9 cellular contexts compared by ENCODE assay signal in genomic region chr19:660793-661426, GRCh38. TPM values are rescaled to one million over a fixed set of nuclear protein-coding genes. Genes with fewer than 3 reads are reported as not detected.
DNase-seq lines count a peak whose midpoint lies in the region; ATAC-seq, FAIRE-seq and TF ChIP-seq lines count a peak whose summit lies in the region.
"Had no signal": no experiment of that assay in that cellular context is flagged by ENCODE, and none has a peak within 500 bp of the region (broad histone marks: within the 10 kb centered on the region; RNA-seq: fewer than 3 reads in every experiment).

No MANE protein-coding gene starts in this region.

- intact Hi-C loops in pancreas (cut with DNase I) = loop anchor here in 1 of 3 donors (10.0 kb wide), 1 partner anchor 74 kb away; no protein-coding TSS in a partner anchor

- peak overlapping the region; percentile 78 to 99; a peak in 3 of 4 replicates for H3K4me3 ChIP-seq in DND-41 (ENCODE audit: low read depth in 1 of 2, low read length in 2 of 2)
- peak overlapping the region; percentile 98 for H3K4me3 ChIP-seq in esophagus (ENCODE audit: low read depth in 1 of 2, low read length in 2 of 2)
- H3K4me3 ChIP-seq in pancreas = peak overlapping the region in 3 of 4 donors; percentile 97 to 100 (median 99)

- TF ChIP-seq CTCF in DND-41 (IDR thresholded peaks at IDR 0.05; ENCODE audit: borderline replicate concordance, extremely low read depth, low read length, poor library complexity, severe bottlenecking) = no peak
- TF ChIP-seq CTCF in pancreas (IDR thresholded peaks at IDR 0.05) = no peak

- H4K20me1 ChIP-seq in DND-41 (ENCODE audit: insufficient read depth, low read length) = peaks cover 68% of the 10 kb centered on the region

- H2AFZ ChIP-seq in DND-41 (ENCODE audit: low read depth, low read length) = no peak overlapping the region

- H3K27me3 ChIP-seq in DND-41 (ENCODE audit: insufficient read depth, low read length, poor library complexity) (no peaks in the 10 kb centered on the region), esophagus (ENCODE audit: control insufficient read depth in 1 of 2, insufficient read depth in 2 of 2, low read length in 2 of 2) (no peaks in the 10 kb centered on the region), pancreas (no peaks in the 10 kb centered on the region)

- H3K4me1 ChIP-seq in DND-41 (ENCODE audit: insufficient read depth, low read length) (peaks cover 58% of the 10 kb centered on the region), esophagus (ENCODE audit: control insufficient read depth in 2 of 2, insufficient read depth in 2 of 2, low read length in 1 of 2) (peaks cover 25 to 49% of the 10 kb centered on the region in 2 donors), pancreas (peaks cover 0 to 22% (median 8%) of the 10 kb centered on the region in 3 donors)

- H3K79me2 ChIP-seq in DND-41 (ENCODE audit: insufficient read depth, low read length) = peaks cover 76% of the 10 kb centered on the region

- H3K9ac ChIP-seq in DND-41 (ENCODE audit: low read depth, low read length) = peak overlapping the region; percentile 97

- H3K4me2 ChIP-seq in DND-41 (ENCODE audit: insufficient read depth, low read length) = peak overlapping the region; percentile 95

- DNase-seq in DND-41 (no peak), RCC 7860 (ENCODE audit: low spot score) (peak; percentile 44), pancreas (peak in 3 of 6 donors; percentile 45 to 71 (median 58)), cerebellum (ENCODE audit: low spot score) (no peak), NCI-H748 treated with DMSO at 0.1 percent for 48 hours (lab: John Stamatoyannopoulos, UW) (no peak), NCI-H1436 treated with DMSO at 0.1 percent for 48 hours (lab: John Stamatoyannopoulos, UW) (no peak)

- ATAC-seq in DND-41 (ENCODE audit: insufficient read depth, low read depth) = no peak
- ATAC-seq in pancreas = peak in 1 of 4 donors; percentile 2
- no peak for ATAC-seq in GM21367 (IDR thresholded peaks at IDR 0.05; ENCODE audit: unreplicated experiment)

- FAIRE-seq in RCC 7860 (lab: Jason Lieb, UNC) (no peak), pancreas (lab: Jason Lieb, UNC) (no peak)

- peaks cover 54% of the 10 kb centered on the region for H3K36me3 ChIP-seq in DND-41 (ENCODE audit: insufficient read depth, low read length)
- H3K36me3 ChIP-seq in esophagus (ENCODE audit: control insufficient read depth in 2 of 2, insufficient read depth in 2 of 2, low read length in 1 of 2) = peaks cover 0 to 11% of the 10 kb centered on the region in 2 donors
- H3K36me3 ChIP-seq in pancreas = no peaks in the 10 kb centered on the region

- H3K9me3 ChIP-seq in DND-41 (ENCODE audit: insufficient read depth, low read length, severe bottlenecking) (no peaks in the 10 kb centered on the region), esophagus (ENCODE audit: control insufficient read depth in 2 of 2, insufficient read depth in 1 of 2, low read depth in 1 of 2, low read length in 1 of 2) (no peaks in the 10 kb centered on the region), pancreas (no peaks in the 10 kb centered on the region)

- WGBS in esophagus, 2 donors = 21 to 22% methylated on average over 20 of the region's 20 CpGs
- WGBS in pancreas, 2 donors = 12 to 19% methylated on average over 19 to 20 of the region's 20 CpGs

- peak overlapping the region; percentile 77 for H3K27ac ChIP-seq in DND-41 (ENCODE audit: low read length)
- H3K27ac ChIP-seq in esophagus (ENCODE audit: low read depth in 2 of 2, low read length in 1 of 2) = peak overlapping the region; percentile 85 to 97
- peak overlapping the region; percentile 56 to 85 (median 66) for H3K27ac ChIP-seq in pancreas

RNA-seq across cellular contexts. Expression of gene RNF126, which starts 2.1 kb away (rescaled TPM):
- polyA plus RNA-seq in esophagus (10 to 100 TPM; 38.4 to 61.5 TPM), pancreas (10 to 100 TPM; 31.7 to 33.7 TPM)
- total RNA-seq in pancreas (10 to 100 TPM; 11.9 to 21.5 (median 16.5) TPM), cerebellum (13.2 TPM)

RNA-seq across cellular contexts. Expression of gene FSTL3, which starts 15.3 kb away (rescaled TPM):
- polyA plus RNA-seq in esophagus = 1 to 10 TPM; 5.9 to 7.8 TPM
- total RNA-seq in pancreas = 100 to 1,000 TPM in 1 of 6 donors, 10 to 100 TPM in 3, 1 to 10 TPM in 2; 6.6 to 148 (median 18.4) TPM
- 100 to 1,000 TPM in 1 of 2 donors, 10 to 100 TPM in 1; 24.1 to 119 TPM for polyA plus RNA-seq in pancreas
- 3.2 TPM for total RNA-seq in cerebellum

RNA-seq across cellular contexts. Expression of gene FGF22, which starts 21.2 kb away (rescaled TPM):
- under 1 TPM; 0.53 to 0.86 TPM for polyA plus RNA-seq in esophagus
- under 1 TPM in 4 of 6 donors, not detected in 2; 0.12 to 0.25 (median 0.23) TPM for total RNA-seq in pancreas
- under 1 TPM; 0.45 to 0.53 TPM for polyA plus RNA-seq in pancreas
- not detected for total RNA-seq in cerebellum
- total RNA-seq: activated CD8-positive, alpha-beta memory T cell treated with anti-CD3 and anti-CD28 coated beads for 36 hours had no signal

RNA-seq across cellular contexts. Expression of gene POLRMT, which starts 27.6 kb away (rescaled TPM):
- polyA plus RNA-seq in esophagus = 10 to 100 TPM; 35.6 to 56.1 TPM
- 10 to 100 TPM; 19.3 to 34.7 (median 24.7) TPM for total RNA-seq in pancreas
- 100 to 1,000 TPM in 1 of 2 donors, 10 to 100 TPM in 1; 95.3 to 101 TPM for polyA plus RNA-seq in pancreas
- 14.4 TPM for total RNA-seq in cerebellum

RNA-seq across cellular contexts. Expression of gene PRSS57, which starts 34.3 kb away (rescaled TPM):
- polyA plus RNA-seq in esophagus (not detected), pancreas (not detected)
- total RNA-seq in pancreas (not detected), cerebellum (not detected)
- total RNA-seq: activated CD8-positive, alpha-beta memory T cell treated with anti-CD3 and anti-CD28 coated beads for 36 hours had no signal
